Comparison of ENCODE assay signal across 2 cellular contexts in genomic region chr3:138049157-138049919, GRCh38.
TF ChIP-seq lines count a peak whose summit lies in the region.

No MANE protein-coding gene starts in this region.

TF ChIP-seq in SK-N-SH, 30 proteins besides CTCF, POLR2A, EP300 and RAD21 (continued from another document):
- no peak for TF ChIP-seq REST (IDR thresholded peaks at IDR 0.05; ENCODE audit: low read depth, low read length)
- no peak for TF ChIP-seq FOXM1 (IDR thresholded peaks at IDR 0.05; ENCODE audit: low read depth)
- no peak for TF ChIP-seq RFX5 (IDR thresholded peaks at IDR 0.05; ENCODE audit: low read length)
- TF ChIP-seq CHD2 (IDR thresholded peaks at IDR 0.05; ENCODE audit: low read length, partially characterized antibody) = no peak
- TF ChIP-seq SMC3 (IDR thresholded peaks at IDR 0.05; ENCODE audit: low read depth, low read length) = no peak
- TF ChIP-seq ELF1 (IDR thresholded peaks at IDR 0.05) = no peak
- TF ChIP-seq, protein P1, sequence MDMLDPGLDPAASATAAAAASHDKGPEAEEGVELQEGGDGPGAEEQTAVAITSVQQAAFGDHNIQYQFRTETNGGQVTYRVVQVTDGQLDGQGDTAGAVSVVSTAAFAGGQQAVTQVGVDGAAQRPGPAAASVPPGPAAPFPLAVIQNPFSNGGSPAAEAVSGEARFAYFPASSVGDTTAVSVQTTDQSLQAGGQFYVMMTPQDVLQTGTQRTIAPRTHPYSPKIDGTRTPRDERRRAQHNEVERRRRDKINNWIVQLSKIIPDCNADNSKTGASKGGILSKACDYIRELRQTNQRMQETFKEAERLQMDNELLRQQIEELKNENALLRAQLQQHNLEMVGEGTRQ (IDR thresholded peaks at IDR 0.05; ENCODE audit: borderline replicate concordance, low read depth, low read length) = no peak
- TF ChIP-seq, protein P2, sequence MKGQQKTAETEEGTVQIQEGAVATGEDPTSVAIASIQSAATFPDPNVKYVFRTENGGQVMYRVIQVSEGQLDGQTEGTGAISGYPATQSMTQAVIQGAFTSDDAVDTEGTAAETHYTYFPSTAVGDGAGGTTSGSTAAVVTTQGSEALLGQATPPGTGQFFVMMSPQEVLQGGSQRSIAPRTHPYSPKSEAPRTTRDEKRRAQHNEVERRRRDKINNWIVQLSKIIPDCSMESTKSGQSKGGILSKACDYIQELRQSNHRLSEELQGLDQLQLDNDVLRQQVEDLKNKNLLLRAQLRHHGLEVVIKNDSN (IDR thresholded peaks at IDR 0.05; ENCODE audit: borderline replicate concordance, low read depth) = no peak
- no peak for TF ChIP-seq IRF3 (IDR thresholded peaks at IDR 0.05; ENCODE audit: low read depth, low read length)
- no peak for TF ChIP-seq POLR2AphosphoS5 (IDR thresholded peaks at IDR 0.05; ENCODE audit: low read depth, low read length)

TF ChIP-seq in SK-N-SH treated with all-trans-retinoic acid at 6 μM for 48 hours, 23 proteins besides CTCF, POLR2A, EP300 and RAD21 (continued from another document):
- TF ChIP-seq SNAI2 (CRISPR knock-in tag; IDR thresholded peaks at IDR 0.05) (no peak), OSR1 (CRISPR knock-in tag; IDR thresholded peaks at IDR 0.05) (no peak), ZNF8 (CRISPR knock-in tag; IDR thresholded peaks at IDR 0.05) (no peak)
